In the genomic region with DNA sequence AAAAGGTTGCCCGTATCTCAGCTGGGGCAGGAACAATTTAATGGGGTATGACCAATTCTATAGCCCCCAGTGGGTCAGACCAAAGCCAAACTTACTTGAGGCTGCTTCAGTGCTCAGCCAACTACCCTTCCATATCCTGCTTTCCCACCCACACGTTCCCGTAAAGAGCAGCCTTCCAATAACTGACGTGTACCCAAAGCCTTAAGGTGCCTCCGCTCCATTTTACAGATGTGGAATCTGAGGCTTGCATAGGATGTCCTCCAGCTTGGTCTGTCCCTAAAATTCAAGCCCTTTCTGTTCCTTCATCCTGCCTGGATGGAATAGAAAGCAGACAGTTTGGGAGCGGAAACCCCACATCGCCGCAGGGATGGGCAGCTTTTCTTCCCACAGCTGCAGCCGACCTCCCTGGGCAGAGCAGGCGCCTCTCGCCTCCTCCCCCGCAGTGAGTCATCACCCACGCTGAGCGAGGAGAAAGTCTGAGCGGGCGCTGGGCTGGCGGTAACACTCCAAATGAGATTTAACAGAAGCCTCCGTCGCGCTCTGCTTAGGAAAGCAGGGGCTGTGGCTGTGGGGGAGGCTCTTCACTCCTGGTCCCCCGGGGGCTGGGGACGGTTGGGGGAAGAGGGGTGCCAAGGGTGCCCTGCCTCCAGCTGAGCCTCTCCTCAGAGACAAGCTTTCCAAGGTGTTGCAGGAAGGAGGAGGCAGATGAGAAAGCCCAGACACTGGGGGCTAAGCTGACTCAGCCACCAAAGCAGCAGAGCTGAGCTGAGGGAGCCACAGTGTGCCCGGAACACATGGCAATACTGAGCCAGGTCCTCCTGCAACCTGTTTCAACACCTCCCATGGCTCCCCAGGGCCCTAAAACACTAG, we compare ENCODE assay signal across 8 cellular contexts. TPM values are rescaled to one million over a fixed set of nuclear protein-coding genes. Genes with fewer than 3 reads are reported as not detected.
DNase-seq lines count a peak whose midpoint lies in the region; ATAC-seq and TF ChIP-seq lines count a peak whose summit lies in the region.

No MANE protein-coding gene starts in this region.

- H3K4me3 Mint-ChIP-seq in naive thymus-derived CD8-positive, alpha-beta T cell = peak overlapping the region in 4 of 10 donors; percentile 10 to 36 (median 22)
- H3K4me3 Mint-ChIP-seq in stimulated activated naive B cell treated with anti-CD40 and anti-IgM and Interleukin-4, amounts not matched to agents 10 μg/mL and 1 μg/mL and 100 μg/mL, for 72 hours = peak overlapping the region; percentile 58 to 63

- H3K36me3 Mint-ChIP-seq in naive thymus-derived CD8-positive, alpha-beta T cell = no peaks in the 10 kb centered on the region
- H3K36me3 Mint-ChIP-seq in stimulated activated naive B cell treated with anti-CD40 and anti-IgM and Interleukin-4, amounts not matched to agents 10 μg/mL and 1 μg/mL and 100 μg/mL, for 72 hours = no peaks in the 10 kb centered on the region

- POLR2A ChIA-PET in GM10248 (lab: Yijun Ruan, JAX) = interaction anchor here (0.6 kb wide), 1 partner anchor 629 kb away, joined by 4 read pairs; no protein-coding TSS in a partner anchor
- POLR2A ChIA-PET in naive thymus-derived CD8-positive, alpha-beta T cell (lab: Charles Lee) = no interaction called here

- peak overlapping the region; percentile 27 to 48 (median 38) for H3K4me3 ChIP-seq in fibroblast of lung (replicated peaks in 1 of 4; ENCODE audit: control extremely low read depth in 1 of 4, insufficient read depth in 1 of 4, low read depth in 3 of 4, low read length in 4 of 4)

- CTCF ChIA-PET in GM10248 (lab: Yijun Ruan, JAX) = no interaction called here

- DNase-seq in GM10248 (ENCODE audit: extremely low spot score) = peak; percentile 29
- DNase-seq in NCI-H460 (ENCODE audit: extremely low read depth, low read depth) = peak; percentile 29
- DNase-seq in activated T-cell treated with anti-CD3 and anti-CD28 coated beads for 48 hours (ENCODE audit: low read depth) = peak; percentile 73
- DNase-seq in fibroblast of lung (ENCODE audit: low read depth in 2 of 2) = peak; percentile 85 to 92
- DNase-seq in naive thymus-derived CD8-positive, alpha-beta T cell = no peak
- peak; percentile 18 for DNase-seq in stimulated activated naive B cell treated with anti-CD40 and anti-IgM and Interleukin-4, amounts not matched to agents 10 μg/mL and 1 μg/mL and 100 μg/mL, for 72 hours

- no peaks in the 10 kb centered on the region for H3K9me3 ChIP-seq in fibroblast of lung (ENCODE audit: control insufficient read depth, insufficient read depth, low read depth, low read length)

- H3K4me1 Mint-ChIP-seq in naive thymus-derived CD8-positive, alpha-beta T cell = peaks cover 2 to 14% (median 6%) of the 10 kb centered on the region in 4 donors
- peaks cover 3 to 14% of the 10 kb centered on the region in 2 donors for H3K4me1 Mint-ChIP-seq in stimulated activated naive B cell treated with anti-CD40 and anti-IgM and Interleukin-4, amounts not matched to agents 10 μg/mL and 1 μg/mL and 100 μg/mL, for 72 hours

- H3K9ac ChIP-seq in fibroblast of lung (ENCODE audit: insufficient read depth, low read length) = peak overlapping the region; percentile 51

- peaks cover 2% of the 10 kb centered on the region for H3K4me1 ChIP-seq in fibroblast of lung (ENCODE audit: control insufficient read depth, extremely low read depth, insufficient read depth, low read length)

- ATAC-seq in naive thymus-derived CD8-positive, alpha-beta T cell = peak; percentile 54 to 55
- peak; percentile 84 to 91 for ATAC-seq in stimulated activated naive B cell treated with anti-CD40 and anti-IgM and Interleukin-4, amounts not matched to agents 10 μg/mL and 1 μg/mL and 100 μg/mL, for 72 hours (replicated peaks)
- no peak for ATAC-seq in HG02642 (IDR thresholded peaks at IDR 0.05; ENCODE audit: poor library complexity, unreplicated experiment)
- no peak for ATAC-seq in HG02973 (IDR thresholded peaks at IDR 0.05; ENCODE audit: unreplicated experiment)

- no peaks in the 10 kb centered on the region for H3K79me2 ChIP-seq in fibroblast of lung (ENCODE audit: control insufficient read depth, insufficient read depth, low read length)

- H3K36me3 ChIP-seq in fibroblast of lung (ENCODE audit: control insufficient read depth, insufficient read depth, low read length) = no peaks in the 10 kb centered on the region

- peak overlapping the region; percentile 88 for H3K4me2 ChIP-seq in fibroblast of lung (ENCODE audit: extremely low read depth, insufficient read depth, low read length)

- H2AFZ ChIP-seq in fibroblast of lung (ENCODE audit: low read length) = peak overlapping the region; percentile 63

- no peaks in the 10 kb centered on the region for H3K27me3 ChIP-seq in fibroblast of lung (ENCODE audit: control insufficient read depth, insufficient read depth, low read length)

- H3K27ac ChIP-seq in fibroblast of lung (ENCODE audit: insufficient read depth, low read length) = peak overlapping the region; percentile 86

- H4K20me1 ChIP-seq in fibroblast of lung (ENCODE audit: control insufficient read depth, extremely low read depth, insufficient read depth, low read length) = no peaks in the 10 kb centered on the region

- H3K9me3 Mint-ChIP-seq in naive thymus-derived CD8-positive, alpha-beta T cell = peaks cover 0 to 9% (median 0%) of the 10 kb centered on the region in 9 donors
- H3K9me3 Mint-ChIP-seq in stimulated activated naive B cell treated with anti-CD40 and anti-IgM and Interleukin-4, amounts not matched to agents 10 μg/mL and 1 μg/mL and 100 μg/mL, for 72 hours = peaks cover 0 to under 1% of the 10 kb centered on the region in 2 donors

- H3K27me3 Mint-ChIP-seq in naive thymus-derived CD8-positive, alpha-beta T cell = peaks cover 1 to 5% (median 3%) of the 10 kb centered on the region in 5 donors
- peaks cover 15 to 22% of the 10 kb centered on the region in 2 donors for H3K27me3 Mint-ChIP-seq in stimulated activated naive B cell treated with anti-CD40 and anti-IgM and Interleukin-4, amounts not matched to agents 10 μg/mL and 1 μg/mL and 100 μg/mL, for 72 hours

- no peak overlapping the region for H3K27ac Mint-ChIP-seq in naive thymus-derived CD8-positive, alpha-beta T cell
- H3K27ac Mint-ChIP-seq in stimulated activated naive B cell treated with anti-CD40 and anti-IgM and Interleukin-4, amounts not matched to agents 10 μg/mL and 1 μg/mL and 100 μg/mL, for 72 hours = no peak overlapping the region

- TF ChIP-seq CTCF in GM10248 (IDR thresholded peaks at IDR 0.05; ENCODE audit: control extremely low read depth, extremely low read depth, low read depth, missing control alignments) = no peak
- peak in 1 of 2 donors; percentile 0 for TF ChIP-seq CTCF in fibroblast of lung (conservative IDR thresholded peaks at IDR 0.05 in 1 of 2, IDR thresholded peaks at IDR 0.05 in 1 of 2; ENCODE audit: low read depth in 1 of 2, low read length in 2 of 2)

RNA-seq across cellular contexts. Expression of a gene that starts 57.8 kb away (rescaled TPM):
- 4.5 and 5.8 TPM in 2 replicates for total RNA-seq in NCI-H460 (2014; rRNA removed; shearing (Covaris generic))
- polyA plus RNA-seq in NCI-H460 (2014; cell fraction: nucleus; rRNA removed) = 0.93 and 6.1 TPM in 2 replicates
- total RNA-seq in fibroblast of lung = 30.6 and 32.6 TPM in 2 replicates
- polyA plus RNA-seq in fibroblast of lung = 11.2 and 12.6 TPM in 2 replicates
- polyA plus RNA-seq in fibroblast of lung (2012) = 7.5 and 8.7 TPM in 2 replicates
- polyA minus RNA-seq in fibroblast of lung (ENCODE audit: low replicate concordance) = 24.5 and 28.1 TPM in 2 replicates
- not detected for total RNA-seq in naive thymus-derived CD8-positive, alpha-beta T cell
- polyA plus RNA-seq in naive thymus-derived CD8-positive, alpha-beta T cell = not detected

Comparison
In these comparisons a context has a peak if more than half of its experiments do, and no peak if none do; other contexts are left out.
1. DNase-seq: peak in GM10248 (single experiment), NCI-H460 (single experiment), activated T-cell treated with anti-CD3 and anti-CD28 coated beads for 48 hours (single experiment), fibroblast of lung (2 of 2) and stimulated activated naive B cell treated with anti-CD40 and anti-IgM and Interleukin-4, amounts not matched to agents 10 μg/mL and 1 μg/mL and 100 μg/mL, for 72 hours (single experiment); none in naive thymus-derived CD8-positive, alpha-beta T cell (0 of 10).
2. ATAC-seq: peak in naive thymus-derived CD8-positive, alpha-beta T cell (2 of 2) and stimulated activated naive B cell treated with anti-CD40 and anti-IgM and Interleukin-4, amounts not matched to agents 10 μg/mL and 1 μg/mL and 100 μg/mL, for 72 hours (2 of 2); none in HG02642 (single experiment) and HG02973 (single experiment).